In the genomic region with DNA sequence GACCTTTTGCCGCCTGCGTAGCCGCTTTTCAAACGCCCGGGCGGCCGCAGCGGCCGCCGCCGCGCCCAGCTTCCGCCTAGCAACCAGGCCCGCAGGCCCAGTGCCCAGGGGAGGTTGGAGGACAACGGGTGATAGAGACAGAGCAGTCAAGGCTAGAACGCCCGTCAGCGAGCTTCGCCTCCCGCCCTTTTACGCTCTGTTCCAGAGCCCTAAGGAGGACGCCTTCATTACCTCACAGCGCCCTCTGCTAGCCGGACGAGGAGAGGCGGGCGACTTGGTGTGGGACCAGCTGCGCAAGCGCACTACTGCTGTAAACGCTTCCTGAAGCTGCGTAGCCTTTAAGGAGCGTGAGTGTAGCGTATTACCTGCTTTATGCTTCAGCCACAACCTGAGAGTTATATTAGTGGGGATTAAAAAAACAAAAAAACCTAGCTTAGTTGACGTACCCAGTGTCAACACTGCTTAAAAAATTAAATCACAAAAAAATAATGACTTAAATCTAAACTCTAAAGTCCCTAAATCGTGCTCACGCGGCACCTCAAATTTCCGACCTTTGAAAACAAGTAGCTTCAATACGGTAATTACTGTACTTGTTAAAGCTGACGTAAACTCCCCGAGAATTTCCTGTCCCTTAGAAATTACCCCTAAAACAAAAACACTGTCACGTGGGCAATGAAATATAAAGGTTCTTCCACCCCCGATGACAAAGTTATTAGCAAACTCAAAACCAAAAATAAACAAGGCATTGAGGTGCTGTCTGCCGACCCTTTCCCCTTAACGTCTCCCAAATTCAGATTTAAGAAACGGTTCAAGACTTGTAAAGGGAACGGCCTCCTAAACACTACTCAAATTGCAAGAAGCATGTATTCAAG, we compare ENCODE assay signal across 1 cellular context.
TF ChIP-seq lines count a peak whose summit lies in the region.

A gene (minus strand): TSS at position 126 of the 872 bp plus-strand sequence. CDS start 405 bp downstream, outside the sequence.

TF ChIP-seq in K562, 482 proteins besides CTCF, POLR2A, EP300 and RAD21 (continued from another document and continues in another):
- TF ChIP-seq ZNF444 (CRISPR knock-in tag; IDR thresholded peaks at IDR 0.05) (no peak), ZKSCAN1 (IDR thresholded peaks at IDR 0.05; ENCODE audit: low read depth, low read length) (peak; percentile 54; the same call in 1 of the 2 replicates), ZNF217 (CRISPR knock-in tag; IDR thresholded peaks at IDR 0.05) (no peak), E2F3 (CRISPR knock-in tag; IDR thresholded peaks at IDR 0.05) (peak; percentile 85; the same call in 1 of the 2 replicates), NFXL1 (CRISPR knock-in tag; IDR thresholded peaks at IDR 0.05) (no peak), TCF3 (CRISPR knock-in tag; IDR thresholded peaks at IDR 0.05) (peak; percentile 28; the same call in 1 of the 2 replicates), ZNF766 (CRISPR knock-in tag; conservative IDR thresholded peaks at IDR 0.05) (peak; percentile 53), MAZ (CRISPR knock-in tag; conservative IDR thresholded peaks at IDR 0.05 in 1 of 2, IDR thresholded peaks at IDR 0.05 in 1 of 2) (peak; percentile 70 to 93), HSF4 (CRISPR knock-in tag; IDR thresholded peaks at IDR 0.05; ENCODE audit: borderline replicate concordance) (no peak), RBFOX2 (IDR thresholded peaks at IDR 0.05; ENCODE audit: low read depth, low read length) (peak; percentile 95), SMAD3 (CRISPR knock-in tag; conservative IDR thresholded peaks at IDR 0.05) (0 out of 2 replicates have a peak, but pooled peaks have one; percentile 4), NR2C2 (CRISPR knock-in tag; IDR thresholded peaks at IDR 0.05) (no peak), NR2C2 (tag; IDR thresholded peaks at IDR 0.05) (peak; percentile 68; the same call in 1 of the 2 replicates), CEBPG (CRISPR knock-in tag; IDR thresholded peaks at IDR 0.05) (peak; percentile 29; the same call in 1 of the 2 replicates), CEBPG (tag; conservative IDR thresholded peaks at IDR 0.05 in 1 of 2, IDR thresholded peaks at IDR 0.05 in 1 of 2) (peak; percentile 51 to 55; a peak in 3 of 4 replicates), GTF2E2 (tag; IDR thresholded peaks at IDR 0.05) (peak; percentile 84), NR4A1 (CRISPR knock-in tag; IDR thresholded peaks at IDR 0.05) (no peak; the same call in 1 of the 2 replicates), NR4A1 (tag; IDR thresholded peaks at IDR 0.05) (no peak), ETV1 (tag; conservative IDR thresholded peaks at IDR 0.05; ENCODE audit: low read depth) (peak; percentile 57), PHF8 (IDR thresholded peaks at IDR 0.05; ENCODE audit: borderline replicate concordance, low read length) (peak; percentile 25; the same call in 1 of the 2 replicates), ATF7 (IDR thresholded peaks at IDR 0.05) (peak; percentile 89), JUND (IDR thresholded peaks at IDR 0.05; ENCODE audit: borderline replicate concordance, low read depth, low read length) (peak; percentile 75), JUND (tag; IDR thresholded peaks at IDR 0.05; ENCODE audit: borderline replicate concordance, low read depth, low read length) (no peak; the same call in 2 of the 3 replicates), SREBF2 (CRISPR knock-in tag; IDR thresholded peaks at IDR 0.05) (no peak), ZNF146 (CRISPR knock-in tag; IDR thresholded peaks at IDR 0.05; ENCODE audit: unreplicated experiment) (peak; percentile 2), ZNF384 (IDR thresholded peaks at IDR 0.05; ENCODE audit: low read depth, low read length) (0 out of 2 replicates have a peak, but pooled peaks have one; percentile 17), STAT5A (IDR thresholded peaks at IDR 0.05; ENCODE audit: borderline replicate concordance, low read length) (0 out of 2 replicates have a peak, but pooled peaks have one; percentile 32)
- TF ChIP-seq, protein P1, sequence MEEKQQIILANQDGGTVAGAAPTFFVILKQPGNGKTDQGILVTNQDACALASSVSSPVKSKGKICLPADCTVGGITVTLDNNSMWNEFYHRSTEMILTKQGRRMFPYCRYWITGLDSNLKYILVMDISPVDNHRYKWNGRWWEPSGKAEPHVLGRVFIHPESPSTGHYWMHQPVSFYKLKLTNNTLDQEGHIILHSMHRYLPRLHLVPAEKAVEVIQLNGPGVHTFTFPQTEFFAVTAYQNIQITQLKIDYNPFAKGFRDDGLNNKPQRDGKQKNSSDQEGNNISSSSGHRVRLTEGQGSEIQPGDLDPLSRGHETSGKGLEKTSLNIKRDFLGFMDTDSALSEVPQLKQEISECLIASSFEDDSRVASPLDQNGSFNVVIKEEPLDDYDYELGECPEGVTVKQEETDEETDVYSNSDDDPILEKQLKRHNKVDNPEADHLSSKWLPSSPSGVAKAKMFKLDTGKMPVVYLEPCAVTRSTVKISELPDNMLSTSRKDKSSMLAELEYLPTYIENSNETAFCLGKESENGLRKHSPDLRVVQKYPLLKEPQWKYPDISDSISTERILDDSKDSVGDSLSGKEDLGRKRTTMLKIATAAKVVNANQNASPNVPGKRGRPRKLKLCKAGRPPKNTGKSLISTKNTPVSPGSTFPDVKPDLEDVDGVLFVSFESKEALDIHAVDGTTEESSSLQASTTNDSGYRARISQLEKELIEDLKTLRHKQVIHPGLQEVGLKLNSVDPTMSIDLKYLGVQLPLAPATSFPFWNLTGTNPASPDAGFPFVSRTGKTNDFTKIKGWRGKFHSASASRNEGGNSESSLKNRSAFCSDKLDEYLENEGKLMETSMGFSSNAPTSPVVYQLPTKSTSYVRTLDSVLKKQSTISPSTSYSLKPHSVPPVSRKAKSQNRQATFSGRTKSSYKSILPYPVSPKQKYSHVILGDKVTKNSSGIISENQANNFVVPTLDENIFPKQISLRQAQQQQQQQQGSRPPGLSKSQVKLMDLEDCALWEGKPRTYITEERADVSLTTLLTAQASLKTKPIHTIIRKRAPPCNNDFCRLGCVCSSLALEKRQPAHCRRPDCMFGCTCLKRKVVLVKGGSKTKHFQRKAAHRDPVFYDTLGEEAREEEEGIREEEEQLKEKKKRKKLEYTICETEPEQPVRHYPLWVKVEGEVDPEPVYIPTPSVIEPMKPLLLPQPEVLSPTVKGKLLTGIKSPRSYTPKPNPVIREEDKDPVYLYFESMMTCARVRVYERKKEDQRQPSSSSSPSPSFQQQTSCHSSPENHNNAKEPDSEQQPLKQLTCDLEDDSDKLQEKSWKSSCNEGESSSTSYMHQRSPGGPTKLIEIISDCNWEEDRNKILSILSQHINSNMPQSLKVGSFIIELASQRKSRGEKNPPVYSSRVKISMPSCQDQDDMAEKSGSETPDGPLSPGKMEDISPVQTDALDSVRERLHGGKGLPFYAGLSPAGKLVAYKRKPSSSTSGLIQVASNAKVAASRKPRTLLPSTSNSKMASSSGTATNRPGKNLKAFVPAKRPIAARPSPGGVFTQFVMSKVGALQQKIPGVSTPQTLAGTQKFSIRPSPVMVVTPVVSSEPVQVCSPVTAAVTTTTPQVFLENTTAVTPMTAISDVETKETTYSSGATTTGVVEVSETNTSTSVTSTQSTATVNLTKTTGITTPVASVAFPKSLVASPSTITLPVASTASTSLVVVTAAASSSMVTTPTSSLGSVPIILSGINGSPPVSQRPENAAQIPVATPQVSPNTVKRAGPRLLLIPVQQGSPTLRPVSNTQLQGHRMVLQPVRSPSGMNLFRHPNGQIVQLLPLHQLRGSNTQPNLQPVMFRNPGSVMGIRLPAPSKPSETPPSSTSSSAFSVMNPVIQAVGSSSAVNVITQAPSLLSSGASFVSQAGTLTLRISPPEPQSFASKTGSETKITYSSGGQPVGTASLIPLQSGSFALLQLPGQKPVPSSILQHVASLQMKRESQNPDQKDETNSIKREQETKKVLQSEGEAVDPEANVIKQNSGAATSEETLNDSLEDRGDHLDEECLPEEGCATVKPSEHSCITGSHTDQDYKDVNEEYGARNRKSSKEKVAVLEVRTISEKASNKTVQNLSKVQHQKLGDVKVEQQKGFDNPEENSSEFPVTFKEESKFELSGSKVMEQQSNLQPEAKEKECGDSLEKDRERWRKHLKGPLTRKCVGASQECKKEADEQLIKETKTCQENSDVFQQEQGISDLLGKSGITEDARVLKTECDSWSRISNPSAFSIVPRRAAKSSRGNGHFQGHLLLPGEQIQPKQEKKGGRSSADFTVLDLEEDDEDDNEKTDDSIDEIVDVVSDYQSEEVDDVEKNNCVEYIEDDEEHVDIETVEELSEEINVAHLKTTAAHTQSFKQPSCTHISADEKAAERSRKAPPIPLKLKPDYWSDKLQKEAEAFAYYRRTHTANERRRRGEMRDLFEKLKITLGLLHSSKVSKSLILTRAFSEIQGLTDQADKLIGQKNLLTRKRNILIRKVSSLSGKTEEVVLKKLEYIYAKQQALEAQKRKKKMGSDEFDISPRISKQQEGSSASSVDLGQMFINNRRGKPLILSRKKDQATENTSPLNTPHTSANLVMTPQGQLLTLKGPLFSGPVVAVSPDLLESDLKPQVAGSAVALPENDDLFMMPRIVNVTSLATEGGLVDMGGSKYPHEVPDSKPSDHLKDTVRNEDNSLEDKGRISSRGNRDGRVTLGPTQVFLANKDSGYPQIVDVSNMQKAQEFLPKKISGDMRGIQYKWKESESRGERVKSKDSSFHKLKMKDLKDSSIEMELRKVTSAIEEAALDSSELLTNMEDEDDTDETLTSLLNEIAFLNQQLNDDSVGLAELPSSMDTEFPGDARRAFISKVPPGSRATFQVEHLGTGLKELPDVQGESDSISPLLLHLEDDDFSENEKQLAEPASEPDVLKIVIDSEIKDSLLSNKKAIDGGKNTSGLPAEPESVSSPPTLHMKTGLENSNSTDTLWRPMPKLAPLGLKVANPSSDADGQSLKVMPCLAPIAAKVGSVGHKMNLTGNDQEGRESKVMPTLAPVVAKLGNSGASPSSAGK (IDR thresholded peaks at IDR 0.05): peak; percentile 70
- TF ChIP-seq, protein P2, sequence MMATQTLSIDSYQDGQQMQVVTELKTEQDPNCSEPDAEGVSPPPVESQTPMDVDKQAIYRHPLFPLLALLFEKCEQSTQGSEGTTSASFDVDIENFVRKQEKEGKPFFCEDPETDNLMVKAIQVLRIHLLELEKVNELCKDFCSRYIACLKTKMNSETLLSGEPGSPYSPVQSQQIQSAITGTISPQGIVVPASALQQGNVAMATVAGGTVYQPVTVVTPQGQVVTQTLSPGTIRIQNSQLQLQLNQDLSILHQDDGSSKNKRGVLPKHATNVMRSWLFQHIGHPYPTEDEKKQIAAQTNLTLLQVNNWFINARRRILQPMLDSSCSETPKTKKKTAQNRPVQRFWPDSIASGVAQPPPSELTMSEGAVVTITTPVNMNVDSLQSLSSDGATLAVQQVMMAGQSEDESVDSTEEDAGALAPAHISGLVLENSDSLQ (IDR thresholded peaks at IDR 0.05): peak; percentile 58
- TF ChIP-seq, protein P3, sequence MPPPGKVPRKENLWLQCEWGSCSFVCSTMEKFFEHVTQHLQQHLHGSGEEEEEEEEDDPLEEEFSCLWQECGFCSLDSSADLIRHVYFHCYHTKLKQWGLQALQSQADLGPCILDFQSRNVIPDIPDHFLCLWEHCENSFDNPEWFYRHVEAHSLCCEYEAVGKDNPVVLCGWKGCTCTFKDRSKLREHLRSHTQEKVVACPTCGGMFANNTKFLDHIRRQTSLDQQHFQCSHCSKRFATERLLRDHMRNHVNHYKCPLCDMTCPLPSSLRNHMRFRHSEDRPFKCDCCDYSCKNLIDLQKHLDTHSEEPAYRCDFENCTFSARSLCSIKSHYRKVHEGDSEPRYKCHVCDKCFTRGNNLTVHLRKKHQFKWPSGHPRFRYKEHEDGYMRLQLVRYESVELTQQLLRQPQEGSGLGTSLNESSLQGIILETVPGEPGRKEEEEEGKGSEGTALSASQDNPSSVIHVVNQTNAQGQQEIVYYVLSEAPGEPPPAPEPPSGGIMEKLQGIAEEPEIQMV (tag; conservative IDR thresholded peaks at IDR 0.05; ENCODE audit: low read depth): no peak
- TF ChIP-seq, protein P4, sequence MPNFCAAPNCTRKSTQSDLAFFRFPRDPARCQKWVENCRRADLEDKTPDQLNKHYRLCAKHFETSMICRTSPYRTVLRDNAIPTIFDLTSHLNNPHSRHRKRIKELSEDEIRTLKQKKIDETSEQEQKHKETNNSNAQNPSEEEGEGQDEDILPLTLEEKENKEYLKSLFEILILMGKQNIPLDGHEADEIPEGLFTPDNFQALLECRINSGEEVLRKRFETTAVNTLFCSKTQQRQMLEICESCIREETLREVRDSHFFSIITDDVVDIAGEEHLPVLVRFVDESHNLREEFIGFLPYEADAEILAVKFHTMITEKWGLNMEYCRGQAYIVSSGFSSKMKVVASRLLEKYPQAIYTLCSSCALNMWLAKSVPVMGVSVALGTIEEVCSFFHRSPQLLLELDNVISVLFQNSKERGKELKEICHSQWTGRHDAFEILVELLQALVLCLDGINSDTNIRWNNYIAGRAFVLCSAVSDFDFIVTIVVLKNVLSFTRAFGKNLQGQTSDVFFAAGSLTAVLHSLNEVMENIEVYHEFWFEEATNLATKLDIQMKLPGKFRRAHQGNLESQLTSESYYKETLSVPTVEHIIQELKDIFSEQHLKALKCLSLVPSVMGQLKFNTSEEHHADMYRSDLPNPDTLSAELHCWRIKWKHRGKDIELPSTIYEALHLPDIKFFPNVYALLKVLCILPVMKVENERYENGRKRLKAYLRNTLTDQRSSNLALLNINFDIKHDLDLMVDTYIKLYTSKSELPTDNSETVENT (CRISPR knock-in tag; IDR thresholded peaks at IDR 0.05): peak; percentile 84
- TF ChIP-seq, protein P5, sequence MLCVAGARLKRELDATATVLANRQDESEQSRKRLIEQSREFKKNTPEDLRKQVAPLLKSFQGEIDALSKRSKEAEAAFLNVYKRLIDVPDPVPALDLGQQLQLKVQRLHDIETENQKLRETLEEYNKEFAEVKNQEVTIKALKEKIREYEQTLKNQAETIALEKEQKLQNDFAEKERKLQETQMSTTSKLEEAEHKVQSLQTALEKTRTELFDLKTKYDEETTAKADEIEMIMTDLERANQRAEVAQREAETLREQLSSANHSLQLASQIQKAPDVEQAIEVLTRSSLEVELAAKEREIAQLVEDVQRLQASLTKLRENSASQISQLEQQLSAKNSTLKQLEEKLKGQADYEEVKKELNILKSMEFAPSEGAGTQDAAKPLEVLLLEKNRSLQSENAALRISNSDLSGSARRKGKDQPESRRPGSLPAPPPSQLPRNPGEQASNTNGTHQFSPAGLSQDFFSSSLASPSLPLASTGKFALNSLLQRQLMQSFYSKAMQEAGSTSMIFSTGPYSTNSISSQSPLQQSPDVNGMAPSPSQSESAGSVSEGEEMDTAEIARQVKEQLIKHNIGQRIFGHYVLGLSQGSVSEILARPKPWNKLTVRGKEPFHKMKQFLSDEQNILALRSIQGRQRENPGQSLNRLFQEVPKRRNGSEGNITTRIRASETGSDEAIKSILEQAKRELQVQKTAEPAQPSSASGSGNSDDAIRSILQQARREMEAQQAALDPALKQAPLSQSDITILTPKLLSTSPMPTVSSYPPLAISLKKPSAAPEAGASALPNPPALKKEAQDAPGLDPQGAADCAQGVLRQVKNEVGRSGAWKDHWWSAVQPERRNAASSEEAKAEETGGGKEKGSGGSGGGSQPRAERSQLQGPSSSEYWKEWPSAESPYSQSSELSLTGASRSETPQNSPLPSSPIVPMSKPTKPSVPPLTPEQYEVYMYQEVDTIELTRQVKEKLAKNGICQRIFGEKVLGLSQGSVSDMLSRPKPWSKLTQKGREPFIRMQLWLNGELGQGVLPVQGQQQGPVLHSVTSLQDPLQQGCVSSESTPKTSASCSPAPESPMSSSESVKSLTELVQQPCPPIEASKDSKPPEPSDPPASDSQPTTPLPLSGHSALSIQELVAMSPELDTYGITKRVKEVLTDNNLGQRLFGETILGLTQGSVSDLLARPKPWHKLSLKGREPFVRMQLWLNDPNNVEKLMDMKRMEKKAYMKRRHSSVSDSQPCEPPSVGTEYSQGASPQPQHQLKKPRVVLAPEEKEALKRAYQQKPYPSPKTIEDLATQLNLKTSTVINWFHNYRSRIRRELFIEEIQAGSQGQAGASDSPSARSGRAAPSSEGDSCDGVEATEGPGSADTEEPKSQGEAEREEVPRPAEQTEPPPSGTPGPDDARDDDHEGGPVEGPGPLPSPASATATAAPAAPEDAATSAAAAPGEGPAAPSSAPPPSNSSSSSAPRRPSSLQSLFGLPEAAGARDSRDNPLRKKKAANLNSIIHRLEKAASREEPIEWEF (CRISPR knock-in tag; IDR thresholded peaks at IDR 0.05): no peak
